Comparison of ENCODE assay signal across 9 cellular contexts in genomic region chrX:13721819-13722527, GRCh38. TPM values are rescaled to one million over a fixed set of nuclear protein-coding genes. Genes with fewer than 3 reads are reported as not detected.
A peak's percentile ranks its signal among the peaks of the same experiment; 100 is the strongest.
DNase-seq lines count a peak whose midpoint lies in the region; ATAC-seq and TF ChIP-seq lines count a peak whose summit lies in the region.
"Had no signal": no experiment of that assay in that cellular context is flagged by ENCODE, and none has a peak within 500 bp of the region (broad histone marks: within the 10 kb centered on the region; RNA-seq: fewer than 3 reads in every experiment).

No MANE protein-coding gene starts in this region.

- WGBS in gastroesophageal sphincter (ENCODE audit: low coverage in 1 of 2), 2 donors: 34 to 56% methylated on average over 5 to 7 of the region's 7 CpGs
- WGBS in thymus: 55% methylated on average over 7 of the region's 7 CpGs

- no peak for TF ChIP-seq POLR2A in gastroesophageal sphincter (IDR thresholded peaks at IDR 0.05)

- no peak for DNase-seq in activated naive CD4-positive, alpha-beta T cell treated with anti-CD3 and anti-CD28 coated beads, Interleukin-2, amount 50 U/mL, for 72 hours (ENCODE audit: low spot score in 2 of 2)
- DNase-seq in RPMI8226: peak; percentile 22
- DNase-seq in stimulated activated CD4-positive, alpha-beta T cell treated with anti-CD3 and anti-CD28 coated beads, Interleukin-4, amount 100 ng/mL, for 24 hours: no peak

- H3K27ac ChIP-seq in gastroesophageal sphincter: peak overlapping the region in 3 of 4 donors; percentile 25 to 72 (median 63)
- H3K27ac ChIP-seq in thymus (ENCODE audit: low read depth): peak overlapping the region; percentile 42
- H3K27ac ChIP-seq: VCaP had no signal

- H3K27me3 Mint-ChIP-seq in activated naive CD4-positive, alpha-beta T cell treated with anti-CD3 and anti-CD28 coated beads, Interleukin-2, amount 50 U/mL, for 24 hours: no peaks in the 10 kb centered on the region

- H3K9me3 ChIP-seq in gastroesophageal sphincter (no peaks in the 10 kb centered on the region), thymus (ENCODE audit: control insufficient read depth) (no peaks in the 10 kb centered on the region)

- TF ChIP-seq CTCF in gastroesophageal sphincter (IDR thresholded peaks at IDR 0.05): no peak

- no peak for TF ChIP-seq EP300 in gastroesophageal sphincter (IDR thresholded peaks at IDR 0.05)

- no peaks in the 10 kb centered on the region for H3K36me3 ChIP-seq in gastroesophageal sphincter
- H3K36me3 ChIP-seq in thymus (ENCODE audit: control insufficient read depth, insufficient read depth): peaks cover 8% of the 10 kb centered on the region

- H3K27me3 ChIP-seq in gastroesophageal sphincter (no peaks in the 10 kb centered on the region), thymus (ENCODE audit: control insufficient read depth, insufficient read depth) (no peaks in the 10 kb centered on the region)

- peak overlapping the region; percentile 39 for H3K27ac Mint-ChIP-seq in activated naive CD4-positive, alpha-beta T cell treated with anti-CD3 and anti-CD28 coated beads, Interleukin-2, amount 50 U/mL, for 24 hours
- H3K27ac Mint-ChIP-seq in activated naive CD4-positive, alpha-beta T cell treated with anti-CD3 and anti-CD28 coated beads, Interleukin-2, amount 50 U/mL, for 72 hours: no peak overlapping the region

- no peak overlapping the region for H3K4me3 ChIP-seq in gastroesophageal sphincter
- no peak overlapping the region for H3K4me3 ChIP-seq in thymus (ENCODE audit: low read length)

- H3K4me1 ChIP-seq in gastroesophageal sphincter: peaks cover 0 to 51% (median 0%) of the 10 kb centered on the region in 3 donors
- no peaks in the 10 kb centered on the region for H3K4me1 ChIP-seq in thymus (ENCODE audit: control insufficient read depth, insufficient read depth, low read length)

- H3K9me3 Mint-ChIP-seq in activated naive CD4-positive, alpha-beta T cell treated with anti-CD3 and anti-CD28 coated beads, Interleukin-2, amount 50 U/mL, for 24 hours: no peaks in the 10 kb centered on the region
- H3K9me3 Mint-ChIP-seq in activated naive CD4-positive, alpha-beta T cell treated with anti-CD3 and anti-CD28 coated beads, Interleukin-2, amount 50 U/mL, for 72 hours: peaks cover 5 to 13% of the 10 kb centered on the region in 2 donors

- no peak overlapping the region for H3K4me3 Mint-ChIP-seq in activated naive CD4-positive, alpha-beta T cell treated with anti-CD3 and anti-CD28 coated beads, Interleukin-2, amount 50 U/mL, for 24 hours

- peaks cover 12% of the 10 kb centered on the region for H3K36me3 Mint-ChIP-seq in activated naive CD4-positive, alpha-beta T cell treated with anti-CD3 and anti-CD28 coated beads, Interleukin-2, amount 50 U/mL, for 24 hours
- H3K36me3 Mint-ChIP-seq in activated naive CD4-positive, alpha-beta T cell treated with anti-CD3 and anti-CD28 coated beads, Interleukin-2, amount 50 U/mL, for 72 hours: peaks cover 22 to 40% of the 10 kb centered on the region in 2 donors

- H3K4me1 Mint-ChIP-seq in activated naive CD4-positive, alpha-beta T cell treated with anti-CD3 and anti-CD28 coated beads, Interleukin-2, amount 50 U/mL, for 24 hours: peaks cover 74% of the 10 kb centered on the region

- no peak for ATAC-seq in activated naive CD4-positive, alpha-beta T cell treated with anti-CD3 and anti-CD28 coated beads, Interleukin-2, amount 50 U/mL, for 72 hours
- ATAC-seq in gastroesophageal sphincter: no peak
- ATAC-seq in HG03025 (IDR thresholded peaks at IDR 0.05; ENCODE audit: low FRiP score, unreplicated experiment): no peak
- ATAC-seq in GM18498 (IDR thresholded peaks at IDR 0.05; ENCODE audit: unreplicated experiment): no peak

RNA-seq across cellular contexts. Expression of gene TRAPPC2, which starts 12.4 kb away (rescaled TPM):
- total RNA-seq in activated naive CD4-positive, alpha-beta T cell treated with anti-CD3 and anti-CD28 coated beads, Interleukin-2, amount 50 U/mL, for 72 hours: 10 to 100 TPM; 14.5 to 18.1 TPM
- total RNA-seq in gastroesophageal sphincter: 10 to 100 TPM; 14.3 to 17.3 (median 16.0) TPM
- 15.2 TPM for polyA plus RNA-seq in thymus

RNA-seq across cellular contexts. Expression of gene OFD1, which starts 12.6 kb away (rescaled TPM):
- 10 to 100 TPM; 36.9 to 40.7 TPM for total RNA-seq in activated naive CD4-positive, alpha-beta T cell treated with anti-CD3 and anti-CD28 coated beads, Interleukin-2, amount 50 U/mL, for 72 hours
- 10 to 100 TPM; 15.2 to 26.6 (median 22.5) TPM for total RNA-seq in gastroesophageal sphincter
- polyA plus RNA-seq in thymus: 137 TPM

RNA-seq across cellular contexts. Expression of gene RAB9A, which starts 33.0 kb away (rescaled TPM):
- 10 to 100 TPM; 20.3 to 32.7 TPM for total RNA-seq in activated naive CD4-positive, alpha-beta T cell treated with anti-CD3 and anti-CD28 coated beads, Interleukin-2, amount 50 U/mL, for 72 hours
- 10 to 100 TPM; 29.6 to 50.7 (median 38.3) TPM for total RNA-seq in gastroesophageal sphincter
- polyA plus RNA-seq in thymus: 33.4 TPM
